ENCODE assay signal across 8 cellular contexts in genomic region chr9:70406446-70406862, GRCh38. TPM values are rescaled to one million over a fixed set of nuclear protein-coding genes. Genes with fewer than 3 reads are reported as not detected.
DNase-seq lines count a peak whose midpoint lies in the region; ATAC-seq and TF ChIP-seq lines count a peak whose summit lies in the region.

No MANE protein-coding gene starts in this region.

- no peaks in the 10 kb centered on the region for H3F3A ChIP-seq in smooth muscle cell (ENCODE audit: low read depth)

- peak; percentile 16 for TF ChIP-seq POLR2A in GM19099 (IDR thresholded peaks at IDR 0.05; ENCODE audit: extremely low read depth, insufficient read length, low read depth)

- no peak for DNase-seq in CD14-positive monocyte (ENCODE audit: low spot score)
- no peak for DNase-seq in activated CD4-positive, alpha-beta memory T cell treated with anti-CD3 and anti-CD28 coated beads, Interleukin-2, amount 10 ng/mL, durations not matched to agents 7 days and 5 days
- DNase-seq in foreskin melanocyte, result peak; percentile 67
- no peak for DNase-seq in smooth muscle cell (lab: John Stamatoyannopoulos, UW; ENCODE audit: unreplicated experiment)
- no peak for DNase-seq in NCI-H187 (lab: John Stamatoyannopoulos, UW)
- no peak for DNase-seq in NCI-H345 treated with DMSO at 0.1 percent for 48 hours (lab: John Stamatoyannopoulos, UW; ENCODE audit: unreplicated experiment)

- H3K4me3 Mint-ChIP-seq in CD14-positive monocyte, result peak overlapping the region; percentile 74 to 89
- H3K4me3 Mint-ChIP-seq in activated CD4-positive, alpha-beta memory T cell treated with anti-CD3 and anti-CD28 coated beads, Interleukin-2, amount 10 ng/mL, durations not matched to agents 7 days and 5 days, result peak overlapping the region; percentile 67

- H3K9me3 ChIP-seq in smooth muscle cell (replicated peaks; ENCODE audit: low read depth), result no peaks in the 10 kb centered on the region

- POLR2A ChIA-PET in activated CD4-positive, alpha-beta memory T cell treated with anti-CD3 and anti-CD28 coated beads, Interleukin-2, amount 10 ng/mL, durations not matched to agents 7 days and 5 days (lab: Charles Lee), result interaction anchor here (7.0 kb wide), 1 partner anchor 13 kb away, joined by 65 read pairs; no protein-coding TSS in a partner anchor

- H3K27me3 Mint-ChIP-seq in CD14-positive monocyte (ENCODE audit: low read depth in 3 of 3), result no peaks in the 10 kb centered on the region
- H3K27me3 Mint-ChIP-seq in activated CD4-positive, alpha-beta memory T cell treated with anti-CD3 and anti-CD28 coated beads, Interleukin-2, amount 10 ng/mL, durations not matched to agents 7 days and 5 days, result no peaks in the 10 kb centered on the region

- H2AFZ ChIP-seq in smooth muscle cell (ENCODE audit: low read depth), result no peak overlapping the region

- H3K4me1 Mint-ChIP-seq in CD14-positive monocyte, result peaks cover 54% of the 10 kb centered on the region
- H3K4me1 Mint-ChIP-seq in activated CD4-positive, alpha-beta memory T cell treated with anti-CD3 and anti-CD28 coated beads, Interleukin-2, amount 10 ng/mL, durations not matched to agents 7 days and 5 days, result peaks cover 65% of the 10 kb centered on the region

- H3K27ac ChIP-seq in smooth muscle cell (ENCODE audit: low read depth), result peak overlapping the region; percentile 93

- peak; percentile 55 for ATAC-seq in HG03135 (IDR thresholded peaks at IDR 0.05; ENCODE audit: unreplicated experiment)

- 44% methylated on average over 6 of the region's 6 CpGs for WGBS in smooth muscle cell (ENCODE audit: low lambda C conversion rate)

- H3K9me3 Mint-ChIP-seq in CD14-positive monocyte, result no peaks in the 10 kb centered on the region
- no peaks in the 10 kb centered on the region for H3K9me3 Mint-ChIP-seq in activated CD4-positive, alpha-beta memory T cell treated with anti-CD3 and anti-CD28 coated beads, Interleukin-2, amount 10 ng/mL, durations not matched to agents 7 days and 5 days

- no peaks in the 10 kb centered on the region for H3K36me3 ChIP-seq in smooth muscle cell (ENCODE audit: low read depth)

- intact Hi-C loops in CD14-positive monocyte (cut with micrococcal nuclease), result loop anchor here in 1 of 2 donors (10.0 kb wide), 1 partner anchor 62 kb away; no protein-coding TSS in a partner anchor

- H3K36me3 Mint-ChIP-seq in CD14-positive monocyte, result peaks cover 0 to 3% of the 10 kb centered on the region in 2 donors
- peaks cover 13% of the 10 kb centered on the region for H3K36me3 Mint-ChIP-seq in activated CD4-positive, alpha-beta memory T cell treated with anti-CD3 and anti-CD28 coated beads, Interleukin-2, amount 10 ng/mL, durations not matched to agents 7 days and 5 days (ENCODE audit: low read depth)

- peak overlapping the region; percentile 84 to 97 (median 96) for H3K27ac Mint-ChIP-seq in CD14-positive monocyte
- peak overlapping the region; percentile 77 for H3K27ac Mint-ChIP-seq in activated CD4-positive, alpha-beta memory T cell treated with anti-CD3 and anti-CD28 coated beads, Interleukin-2, amount 10 ng/mL, durations not matched to agents 7 days and 5 days

- peaks cover 12% of the 10 kb centered on the region for H3K4me1 ChIP-seq in smooth muscle cell (ENCODE audit: low read depth)

- H3K4me2 ChIP-seq in smooth muscle cell, result peak overlapping the region; percentile 52

- no peaks in the 10 kb centered on the region for H3K27me3 ChIP-seq in smooth muscle cell (ENCODE audit: low read depth)

- peaks cover 10% of the 10 kb centered on the region for H4K20me1 ChIP-seq in smooth muscle cell (ENCODE audit: low read depth)

- peak overlapping the region; percentile 78 for H3K9ac ChIP-seq in smooth muscle cell (ENCODE audit: low read depth)

- no peak overlapping the region for H3K4me3 ChIP-seq in smooth muscle cell

- peaks cover 69% of the 10 kb centered on the region for H3K79me2 ChIP-seq in smooth muscle cell (ENCODE audit: low read depth)

- no peak for TF ChIP-seq CTCF in CD14-positive monocyte (IDR thresholded peaks at IDR 0.05)
- no peak for TF ChIP-seq CTCF in smooth muscle cell (IDR thresholded peaks at IDR 0.05; ENCODE audit: borderline replicate concordance, insufficient read depth, poor library complexity, severe bottlenecking)

- CTCF ChIA-PET in activated CD4-positive, alpha-beta memory T cell treated with anti-CD3 and anti-CD28 coated beads, Interleukin-2, amount 10 ng/mL, durations not matched to agents 7 days and 5 days (lab: Charles Lee), result interaction anchor here (1.1 to 1.2 kb wide), 2 partner anchors 66 kb away, joined by 3 to 5 read pairs; no protein-coding TSS in a partner anchor

RNA-seq across cellular contexts. Expression of gene KLF9, which starts 8.0 kb away (rescaled TPM):
- polyA plus RNA-seq in CD14-positive monocyte (under 1 TPM; 0.18 to 0.72 TPM), smooth muscle cell (2.9 and 3.2 TPM in 2 replicates)
- total RNA-seq in activated CD4-positive, alpha-beta memory T cell treated with anti-CD3 and anti-CD28 coated beads, Interleukin-2, amount 10 ng/mL, durations not matched to agents 7 days and 5 days, result 10 to 100 TPM; 19.2 to 19.6 TPM
- total RNA-seq in smooth muscle cell, result 13.5 and 25.7 TPM in 2 replicates
